Comparison of ENCODE assay signal across 12 cellular contexts in genomic region chr7:107387573-107388219, GRCh38.
A peak's percentile ranks its signal among the peaks of the same experiment; 100 is the strongest.
DNase-seq lines count a peak whose midpoint lies in the region; ATAC-seq, FAIRE-seq and TF ChIP-seq lines count a peak whose summit lies in the region.
"Had no signal": no experiment of that assay in that cellular context is flagged by ENCODE, and none has a peak within 500 bp of the region (broad histone marks: within the 10 kb centered on the region; RNA-seq: fewer than 3 reads in every experiment).

No MANE protein-coding gene starts in this region.

- ATAC-seq in left ventricle myocardium superior, result no peak

- no peaks in the 10 kb centered on the region for H3K36me3 ChIP-seq in endothelial cell of umbilical vein (ENCODE audit: control insufficient read depth in 2 of 2, extremely low read depth in 1 of 2, insufficient read depth in 2 of 2, low read length in 2 of 2)

- H3K4me3 ChIP-seq in endothelial cell of umbilical vein (replicated peaks in 1 of 3; ENCODE audit: insufficient read depth in 1 of 3, low read depth in 1 of 3, low read length in 3 of 3), result no peak overlapping the region
- H3K4me3 ChIP-seq: spleen had no signal

- peaks cover 10% of the 10 kb centered on the region for H3K4me1 ChIP-seq in endothelial cell of umbilical vein (ENCODE audit: control insufficient read depth, extremely low read depth, insufficient read depth, low read length)

- no peak overlapping the region for H3K27ac Mint-ChIP-seq in activated naive CD4-positive, alpha-beta T cell treated with anti-CD3 and anti-CD28 coated beads, Interleukin-2, amount 10 ng/mL, durations not matched to agents 7 days and 5 days

- DNase-seq in G401 (ENCODE audit: low spot score) (peak; percentile 30), RPMI7951 (ENCODE audit: low read depth) (peak; percentile 45), endothelial cell of umbilical vein (ENCODE audit: low read depth, low spot score) (peak; percentile 85), renal cortical epithelial cell (ENCODE audit: low read depth) (peak; percentile 68), NCI-H2227 treated with DMSO at 0.1 percent for 48 hours (lab: John Stamatoyannopoulos, UW) (no peak), left ventricle myocardium superior (no peak)
- DNase-seq in activated CD8-positive, alpha-beta memory T cell treated with anti-CD3 and anti-CD28 coated beads, Interleukin-2, amount 50 U/mL, for 48 hours, result no peak
- no peak for DNase-seq in activated naive CD4-positive, alpha-beta T cell treated with anti-CD3 and anti-CD28 coated beads, Interleukin-2, amount 10 ng/mL, durations not matched to agents 7 days and 5 days
- DNase-seq: DMS53, NCI-H526 had no signal

- no peak overlapping the region for H2AFZ ChIP-seq in endothelial cell of umbilical vein (ENCODE audit: low read depth, low read length)

- in situ Hi-C loops in G401 (cut with HindIII; ENCODE audit: low sequenced_read_pairs), result no loop called here

- H3K4me1 Mint-ChIP-seq in activated naive CD4-positive, alpha-beta T cell treated with anti-CD3 and anti-CD28 coated beads, Interleukin-2, amount 10 ng/mL, durations not matched to agents 7 days and 5 days, result no peaks in the 10 kb centered on the region

- H3K79me2 ChIP-seq in endothelial cell of umbilical vein (ENCODE audit: control insufficient read depth, insufficient read depth, low read length), result no peaks in the 10 kb centered on the region

- TF ChIP-seq CTCF in endothelial cell of umbilical vein (IDR thresholded peaks at IDR 0.05; ENCODE audit: extremely low read depth in 1 of 2, insufficient read depth in 1 of 2, low read depth in 1 of 2, low read length in 2 of 2), result no peak

- POLR2A ChIA-PET in endothelial cell of umbilical vein (lab: Charles Lee), result no interaction called here

- peak; percentile 68 for FAIRE-seq in endothelial cell of umbilical vein (lab: Jason Lieb, UNC)
- FAIRE-seq: bronchial epithelial cell had no signal

- TF ChIP-seq POLR2A in endothelial cell of umbilical vein (IDR thresholded peaks at IDR 0.05; ENCODE audit: low read depth, low read length), result no peak

- no peak overlapping the region for H3K4me3 Mint-ChIP-seq in activated naive CD4-positive, alpha-beta T cell treated with anti-CD3 and anti-CD28 coated beads, Interleukin-2, amount 10 ng/mL, durations not matched to agents 7 days and 5 days

- no peaks in the 10 kb centered on the region for H3K36me3 Mint-ChIP-seq in activated naive CD4-positive, alpha-beta T cell treated with anti-CD3 and anti-CD28 coated beads, Interleukin-2, amount 10 ng/mL, durations not matched to agents 7 days and 5 days

- CTCF ChIA-PET in endothelial cell of umbilical vein (lab: Charles Lee), result interaction anchor here (1.5 kb wide), 1 partner anchor 14 kb away, joined by 8 read pairs; no protein-coding TSS in a partner anchor
- CTCF ChIA-PET in activated naive CD4-positive, alpha-beta T cell treated with anti-CD3 and anti-CD28 coated beads, Interleukin-2, amount 10 ng/mL, durations not matched to agents 7 days and 5 days (lab: Charles Lee), result no interaction called here

- no peaks in the 10 kb centered on the region for H3K9me3 Mint-ChIP-seq in activated naive CD4-positive, alpha-beta T cell treated with anti-CD3 and anti-CD28 coated beads, Interleukin-2, amount 10 ng/mL, durations not matched to agents 7 days and 5 days

- H4K20me1 ChIP-seq in endothelial cell of umbilical vein (replicated peaks; ENCODE audit: control insufficient read depth, extremely low read depth, insufficient read depth, low read length), result no peaks in the 10 kb centered on the region

- H3K9me3 ChIP-seq in endothelial cell of umbilical vein (replicated peaks; ENCODE audit: control insufficient read depth, insufficient read depth, low read length), result no peaks in the 10 kb centered on the region
- H3K9me3 ChIP-seq: spleen had no signal

- BruUV-seq in endothelial cell of umbilical vein (replicated peaks; lab: Mats Ljungman, UMichigan), result no TSS peak

- dilution Hi-C loops in endothelial cell of umbilical vein (cut with MboI; ENCODE audit: extremely low pct_ligation_motif_present, low sequenced_read_pairs), result no loop called here

- no peaks in the 10 kb centered on the region for H3K27me3 Mint-ChIP-seq in activated naive CD4-positive, alpha-beta T cell treated with anti-CD3 and anti-CD28 coated beads, Interleukin-2, amount 10 ng/mL, durations not matched to agents 7 days and 5 days

- intact Hi-C loops in endothelial cell of umbilical vein (cut with micrococcal nuclease) (no loop called here), left ventricle myocardium superior (cut with micrococcal nuclease) (no loop called here)

- H3K9me1 ChIP-seq in endothelial cell of umbilical vein (replicated peaks; ENCODE audit: control insufficient read depth, extremely low read depth, insufficient read depth, low read length), result no peaks in the 10 kb centered on the region

- H3K4me2 ChIP-seq in endothelial cell of umbilical vein (ENCODE audit: insufficient read depth, low read length), result peak overlapping the region; percentile 9

- peak overlapping the region; percentile 40 for H3K27ac ChIP-seq in endothelial cell of umbilical vein (ENCODE audit: insufficient read depth, low read depth, low read length)

- H3K9ac ChIP-seq in endothelial cell of umbilical vein (replicated peaks; ENCODE audit: extremely low read depth, insufficient read depth, low read length), result no peak overlapping the region

- H3K27me3 ChIP-seq in endothelial cell of umbilical vein (ENCODE audit: control insufficient read depth in 2 of 2, insufficient read depth in 2 of 2, low read length in 2 of 2), result no peaks in the 10 kb centered on the region
- H3K27me3 ChIP-seq: spleen had no signal

TF ChIP-seq in endothelial cell of umbilical vein, 7 proteins besides CTCF, POLR2A, EP300 and RAD21:
- TF ChIP-seq MYC (IDR thresholded peaks at IDR 0.05; ENCODE audit: low read depth, low read length) (no peak), GATA2 (IDR thresholded peaks at IDR 0.05; ENCODE audit: insufficient read depth, insufficient read length, low read depth, low read length) (peak; percentile 55)

Comparison
In these comparisons a context has a peak if more than half of its experiments do, and no peak if none do; other contexts are left out.
1. DNase-seq: peak in G401 (single experiment), RPMI7951 (single experiment), endothelial cell of umbilical vein (single experiment) and renal cortical epithelial cell (single experiment); none in activated CD8-positive, alpha-beta memory T cell treated with anti-CD3 and anti-CD28 coated beads, Interleukin-2, amount 50 U/mL, for 48 hours (single experiment), activated naive CD4-positive, alpha-beta T cell treated with anti-CD3 and anti-CD28 coated beads, Interleukin-2, amount 10 ng/mL, durations not matched to agents 7 days and 5 days (single experiment), NCI-H2227 treated with DMSO at 0.1 percent for 48 hours (single experiment) and left ventricle myocardium superior (single experiment).